ENCODE assay signal across 7 cellular contexts in the genomic region with DNA sequence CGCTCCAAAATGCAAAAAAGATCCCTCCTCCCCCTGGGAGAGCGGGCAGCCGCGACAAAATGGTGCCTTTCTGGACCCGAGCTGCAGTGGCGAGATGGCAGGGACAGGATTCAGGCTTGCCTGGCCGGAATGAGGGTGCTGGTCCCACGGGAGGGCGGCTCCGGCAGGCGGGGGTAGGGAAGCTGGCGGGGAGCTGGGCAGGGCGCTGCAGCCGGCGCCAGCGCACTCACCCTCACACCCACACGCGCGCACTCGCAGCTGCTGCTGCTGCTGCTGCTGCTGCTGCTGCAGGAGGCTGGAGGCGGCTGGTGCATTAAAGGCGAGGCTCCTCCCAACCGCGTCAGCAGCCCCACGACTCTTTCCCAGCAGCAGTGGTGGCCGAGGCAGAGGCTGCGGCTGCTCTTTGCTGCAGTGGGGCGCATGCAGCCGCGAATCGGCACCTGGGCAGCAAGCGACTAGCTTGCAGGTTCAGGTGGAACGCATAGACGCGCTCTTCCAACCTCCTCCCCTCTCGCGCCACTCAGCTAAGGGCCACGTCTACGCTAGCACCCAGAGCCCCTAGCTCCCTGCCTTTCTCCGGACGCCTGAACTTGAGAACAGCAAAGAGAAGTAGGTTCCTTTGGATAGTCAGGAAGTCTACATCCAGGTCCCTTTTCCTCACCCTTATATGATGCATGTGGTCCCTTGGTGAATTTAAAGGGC. TPM values are rescaled to one million over a fixed set of nuclear protein-coding genes. Genes with fewer than 3 reads are reported as not detected.
DNase-seq lines count a peak whose midpoint lies in the region; ATAC-seq lines count a peak whose summit lies in the region.

Gene PPP2R2B (minus strand): TSS at position 287 of the 702 bp plus-strand sequence.

- POLR2A ChIA-PET in activated CD4-positive, alpha-beta memory T cell treated with anti-CD3 and anti-CD28 coated beads, Interleukin-2, amount 10 ng/mL, durations not matched to agents 7 days and 5 days (lab: Charles Lee), result interaction anchor here (1.5 kb wide), 1 partner anchor 15 kb away, joined by 9 read pairs; no protein-coding TSS in a partner anchor

- DNase-seq in NCI-H146 treated with DMSO at 0.1 percent for 48 hours (lab: John Stamatoyannopoulos, UW; ENCODE audit: unreplicated experiment), result peak; percentile 30
- DNase-seq in activated CD4-positive, alpha-beta memory T cell treated with anti-CD3 and anti-CD28 coated beads, Interleukin-2, amount 10 ng/mL, durations not matched to agents 7 days and 5 days, result peak; percentile 49
- DNase-seq in effector CD8-positive, alpha-beta T cell (lab: John Stamatoyannopoulos, UW), result peak; percentile 2
- no peak for DNase-seq in memory B cell (ENCODE audit: low spot score in 2 of 2)
- peak; percentile 53 for DNase-seq in stimulated activated CD8-positive, alpha-beta memory T cell treated with anti-CD3 and anti-CD28 coated beads, Interleukin-4, amount 100 ng/mL, for 48 hours
- no peak for DNase-seq in NCI-H2107 (lab: John Stamatoyannopoulos, UW)

- peaks cover 29% of the 10 kb centered on the region for H3K27me3 Mint-ChIP-seq in activated CD4-positive, alpha-beta memory T cell treated with anti-CD3 and anti-CD28 coated beads, Interleukin-2, amount 10 ng/mL, durations not matched to agents 7 days and 5 days
- H3K27me3 Mint-ChIP-seq in memory B cell, result peaks cover 12% of the 10 kb centered on the region

- no peaks in the 10 kb centered on the region for H3K36me3 Mint-ChIP-seq in activated CD4-positive, alpha-beta memory T cell treated with anti-CD3 and anti-CD28 coated beads, Interleukin-2, amount 10 ng/mL, durations not matched to agents 7 days and 5 days (ENCODE audit: low read depth)
- H3K36me3 Mint-ChIP-seq in memory B cell, result no peaks in the 10 kb centered on the region

- CTCF ChIA-PET in activated CD4-positive, alpha-beta memory T cell treated with anti-CD3 and anti-CD28 coated beads, Interleukin-2, amount 10 ng/mL, durations not matched to agents 7 days and 5 days (lab: Charles Lee), result interaction anchor here (0.6 to 1.9 kb wide), 4 partner anchors 84 to 345 kb away, joined by 3 to 4 read pairs (median 3); no protein-coding TSS in a partner anchor

- H3K4me3 Mint-ChIP-seq in activated CD4-positive, alpha-beta memory T cell treated with anti-CD3 and anti-CD28 coated beads, Interleukin-2, amount 10 ng/mL, durations not matched to agents 7 days and 5 days, result peak within 1 kb of the TSS; percentile 81
- H3K4me3 Mint-ChIP-seq in memory B cell, result peak within 1 kb of the TSS; percentile 49

- peak within 1 kb of the TSS; percentile 16 for H3K27ac Mint-ChIP-seq in activated CD4-positive, alpha-beta memory T cell treated with anti-CD3 and anti-CD28 coated beads, Interleukin-2, amount 10 ng/mL, durations not matched to agents 7 days and 5 days
- H3K27ac Mint-ChIP-seq in memory B cell, result no peak within 1 kb of the TSS

- H3K4me1 Mint-ChIP-seq in activated CD4-positive, alpha-beta memory T cell treated with anti-CD3 and anti-CD28 coated beads, Interleukin-2, amount 10 ng/mL, durations not matched to agents 7 days and 5 days, result peaks cover 19% of the 10 kb centered on the region
- no peaks in the 10 kb centered on the region for H3K4me1 Mint-ChIP-seq in memory B cell

- ATAC-seq in GM19023 (IDR thresholded peaks at IDR 0.05; ENCODE audit: unreplicated experiment) (peak; percentile 58), memory B cell (ENCODE audit: low read depth) (no peak)

- H3K9me3 Mint-ChIP-seq in activated CD4-positive, alpha-beta memory T cell treated with anti-CD3 and anti-CD28 coated beads, Interleukin-2, amount 10 ng/mL, durations not matched to agents 7 days and 5 days, result no peaks in the 10 kb centered on the region
- H3K9me3 Mint-ChIP-seq in memory B cell, result peaks cover 2% of the 10 kb centered on the region

RNA-seq across cellular contexts. Expression of gene PPP2R2B, which starts in this region (rescaled TPM):
- 1 to 10 TPM; 2.7 to 3.1 TPM for total RNA-seq in activated CD4-positive, alpha-beta memory T cell treated with anti-CD3 and anti-CD28 coated beads, Interleukin-2, amount 10 ng/mL, durations not matched to agents 7 days and 5 days

Comparison
In these comparisons a context has a peak if more than half of its experiments do, and no peak if none do; other contexts are left out.
1. DNase-seq: peak in NCI-H146 treated with DMSO at 0.1 percent for 48 hours (single experiment), activated CD4-positive, alpha-beta memory T cell treated with anti-CD3 and anti-CD28 coated beads, Interleukin-2, amount 10 ng/mL, durations not matched to agents 7 days and 5 days (single experiment), effector CD8-positive, alpha-beta T cell (single experiment) and stimulated activated CD8-positive, alpha-beta memory T cell treated with anti-CD3 and anti-CD28 coated beads, Interleukin-4, amount 100 ng/mL, for 48 hours (single experiment); none in memory B cell (0 of 2) and NCI-H2107 (single experiment).